16 cellular contexts compared by ENCODE assay signal in the genomic region with DNA sequence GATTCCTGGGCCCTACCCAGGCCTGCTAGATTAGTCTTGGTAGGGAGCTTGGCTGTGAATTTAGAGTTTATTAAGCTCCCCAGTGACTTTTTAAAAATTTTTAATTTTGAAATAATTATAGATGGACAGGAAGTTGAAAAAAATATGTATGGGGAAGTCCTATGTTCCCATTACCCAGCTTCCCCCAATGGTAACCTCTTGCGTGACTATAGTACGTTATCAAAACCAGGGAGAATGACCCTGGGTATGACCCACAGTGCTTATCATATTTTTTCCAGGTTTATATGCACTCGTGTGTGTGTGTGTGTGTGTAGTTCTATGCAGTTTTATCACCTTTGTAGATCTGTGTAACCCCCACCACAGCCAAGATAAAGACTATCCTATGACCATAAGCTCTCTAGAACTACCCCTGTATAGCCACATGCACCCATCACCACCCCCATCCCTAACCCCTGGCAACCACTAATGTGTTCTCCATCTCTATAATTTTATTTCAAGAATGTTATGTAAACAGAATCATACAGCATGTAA.
DNase-seq lines count a peak whose midpoint lies in the region; ATAC-seq, FAIRE-seq and TF ChIP-seq lines count a peak whose summit lies in the region.
"Had no signal": no experiment of that assay in that cellular context is flagged by ENCODE, and none has a peak within 500 bp of the region (broad histone marks: within the 10 kb centered on the region; RNA-seq: fewer than 3 reads in every experiment).

No MANE protein-coding gene starts in this region.

- no peaks in the 10 kb centered on the region for H3K27me3 Mint-ChIP-seq in natural killer cell (ENCODE audit: low read depth in 2 of 2)
- peaks cover 23% of the 10 kb centered on the region for H3K27me3 Mint-ChIP-seq in T-helper 2 cell treated with Interferon-gamma antibody and Interleukin-4, amounts not matched to agents 5 μg/mL and 100 μg/mL, for 36 hours (ENCODE audit: low read depth)

- H3K27ac ChIP-seq in K562 (ENCODE audit: extremely low read depth, low read depth, low read length) (no peak overlapping the region), prostate gland (no peak overlapping the region)
- H3K27ac ChIP-seq: C4-2B had no signal

- FAIRE-seq in K562 (lab: Jason Lieb, UNC): no peak
- FAIRE-seq: GM12892, GM18507 had no signal

- H3K36me3 ChIP-seq in K562 (ENCODE audit: control insufficient read depth, insufficient read depth, low read length) (no peaks in the 10 kb centered on the region), prostate gland (no peaks in the 10 kb centered on the region)

- no peaks in the 10 kb centered on the region for H3K79me2 ChIP-seq in K562 (ENCODE audit: control insufficient read depth, insufficient read depth, low read length)

- POLR2A ChIA-PET in K562 (lab: Yijun Ruan, JAX): interaction anchor here (0.6 to 1.3 kb wide), 3 partner anchors 10 to 436 kb away, joined by 3 to 5 read pairs (median 4); no protein-coding TSS in a partner anchor

- ATAC-seq in K562 (no peak), natural killer cell (peak in 1 of 3 donors; percentile 27)

- intact Hi-C loops in K562 (cut with micrococcal nuclease) (no loop called here), natural killer cell (cut with micrococcal nuclease) (no loop called here), prostate gland (cut with DNase I) (no loop called here)

- H3K4me3 Mint-ChIP-seq in natural killer cell: no peak overlapping the region
- no peak overlapping the region for H3K4me3 Mint-ChIP-seq in T-helper 2 cell treated with Interferon-gamma antibody and Interleukin-4, amounts not matched to agents 5 μg/mL and 100 μg/mL, for 36 hours

- peaks cover 3 to 7% of the 10 kb centered on the region in 2 donors for H3K9me3 Mint-ChIP-seq in natural killer cell
- H3K9me3 Mint-ChIP-seq in T-helper 2 cell treated with Interferon-gamma antibody and Interleukin-4, amounts not matched to agents 5 μg/mL and 100 μg/mL, for 36 hours: peaks cover 22% of the 10 kb centered on the region

- H3K4me3 ChIP-seq in K562 (no peak overlapping the region), prostate gland (no peak overlapping the region)

- in situ Hi-C loops in K562 (cut with MboI): no loop called here

- TF ChIP-seq EP300 in K562 (IDR thresholded peaks at IDR 0.05; ENCODE audit: low read length): no peak

- H3K9me3 ChIP-seq in K562 (replicated peaks; ENCODE audit: control insufficient read depth, insufficient read depth, low read depth, low read length) (peaks cover 13% of the 10 kb centered on the region), prostate gland (no peaks in the 10 kb centered on the region)

- 32% methylated on average over 3 of the region's 3 CpGs for WGBS in K562 (ENCODE audit: insufficient coverage, low coverage, missing lambda C conversion rate)
- WGBS in prostate gland: 90% methylated on average over 3 of the region's 3 CpGs

- no peak overlapping the region for H2AFZ ChIP-seq in K562 (ENCODE audit: low read depth, low read length)

- TF ChIP-seq POLR2A in K562 (conservative IDR thresholded peaks at IDR 0.05): no peak
- TF ChIP-seq POLR2A in prostate gland (IDR thresholded peaks at IDR 0.05): no peak

- no peaks in the 10 kb centered on the region for H3K4me1 ChIP-seq in K562 (replicated peaks in 1 of 2; ENCODE audit: control insufficient read depth in 2 of 2, insufficient read depth in 2 of 2, low read length in 2 of 2)
- H3K4me1 ChIP-seq in prostate gland (replicated peaks): no peaks in the 10 kb centered on the region

- H3K4me1 Mint-ChIP-seq in natural killer cell: peaks cover 21 to 35% of the 10 kb centered on the region in 2 donors
- H3K4me1 Mint-ChIP-seq in T-helper 2 cell treated with Interferon-gamma antibody and Interleukin-4, amounts not matched to agents 5 μg/mL and 100 μg/mL, for 36 hours (ENCODE audit: low read depth): no peaks in the 10 kb centered on the region

- TF ChIP-seq RAD21 in K562 (CRISPR knock-in tag; conservative IDR thresholded peaks at IDR 0.05 in 1 of 2, IDR thresholded peaks at IDR 0.05 in 1 of 2): no peak

- no peak overlapping the region for H3K9ac ChIP-seq in K562 (ENCODE audit: insufficient read depth in 1 of 2, low read depth in 2 of 2, low read length in 2 of 2)

- DNase-seq in MV-4-11 (lab: John Stamatoyannopoulos, UW) (peak; percentile 56), K562 (ENCODE audit: extremely low read depth in 1 of 4, low spot score in 3 of 4) (peak in 2 of 4 experiments; percentile 49 to 60), natural killer cell (no peak), prostate gland (ENCODE audit: low spot score) (no peak), DMS153 treated with DMSO at 0.1 percent for 48 hours (lab: John Stamatoyannopoulos, UW; ENCODE audit: unreplicated experiment) (no peak), mucosa of gallbladder (ENCODE audit: low spot score) (no peak)
- DNase-seq in T-helper 2 cell treated with Interferon-gamma antibody and Interleukin-4, amounts not matched to agents 5 μg/mL and 100 μg/mL, for 36 hours (ENCODE audit: low spot score): no peak
- DNase-seq: DMS153; NCI-H1105 treated with DMSO at 0.1 percent for 48 hours; NCI-H1694; NCI-H748 treated with DMSO at 0.1 percent for 48 hours; NK-92 treated with Interleukin-12 subunit alpha and Interleukin-12 subunit beta, amount 100 ng/mL, for 24 hours; Right ventricle myocardium superior had no signal

- H3K4me2 ChIP-seq in K562 (ENCODE audit: insufficient read depth, low read length): no peak overlapping the region

- H3K27me3 ChIP-seq in K562 (ENCODE audit: control insufficient read depth in 2 of 2, insufficient read depth in 2 of 2, low read length in 2 of 2) (no peaks in the 10 kb centered on the region), prostate gland (replicated peaks; ENCODE audit: insufficient read depth) (no peaks in the 10 kb centered on the region)

- TF ChIP-seq CTCF in K562 (IDR thresholded peaks at IDR 0.05 in 2 of 3, conservative IDR thresholded peaks at IDR 0.05 in 1 of 3; ENCODE audit: insufficient read depth in 2 of 3, low read depth in 1 of 3, low read length in 3 of 3) (no peak), natural killer cell (IDR thresholded peaks at IDR 0.05) (no peak), prostate gland (IDR thresholded peaks at IDR 0.05) (no peak)

- no peaks in the 10 kb centered on the region for H4K20me1 ChIP-seq in K562 (replicated peaks; ENCODE audit: control insufficient read depth, insufficient read depth, low read length)

- H3K9me1 ChIP-seq in K562 (ENCODE audit: control insufficient read depth, insufficient read depth, low read length): no peaks in the 10 kb centered on the region

- H3K27ac Mint-ChIP-seq in natural killer cell: peak overlapping the region; percentile 50 to 68
- H3K27ac Mint-ChIP-seq in T-helper 2 cell treated with Interferon-gamma antibody and Interleukin-4, amounts not matched to agents 5 μg/mL and 100 μg/mL, for 36 hours: no peak overlapping the region

- peaks cover 9% of the 10 kb centered on the region for H3K36me3 Mint-ChIP-seq in natural killer cell
- no peaks in the 10 kb centered on the region for H3K36me3 Mint-ChIP-seq in T-helper 2 cell treated with Interferon-gamma antibody and Interleukin-4, amounts not matched to agents 5 μg/mL and 100 μg/mL, for 36 hours (ENCODE audit: low read depth)

- BruUV-seq in K562 (replicated peaks; lab: Mats Ljungman, UMichigan): no TSS peak

- CTCF ChIA-PET in K562 (lab: Yijun Ruan, JAX; ENCODE audit: low intra/inter-chr PET ratio): no interaction called here

TF ChIP-seq in K562, 482 proteins besides CTCF, POLR2A, EP300 and RAD21 (continues in another document):
- TF ChIP-seq ZNF239 (CRISPR knock-in tag; IDR thresholded peaks at IDR 0.05): no peak
- peak; percentile 35; the same call in 1 of the 2 replicates for TF ChIP-seq CBFA2T3 (IDR thresholded peaks at IDR 0.05)
